9 cellular contexts compared by ENCODE assay signal in the genomic region with DNA sequence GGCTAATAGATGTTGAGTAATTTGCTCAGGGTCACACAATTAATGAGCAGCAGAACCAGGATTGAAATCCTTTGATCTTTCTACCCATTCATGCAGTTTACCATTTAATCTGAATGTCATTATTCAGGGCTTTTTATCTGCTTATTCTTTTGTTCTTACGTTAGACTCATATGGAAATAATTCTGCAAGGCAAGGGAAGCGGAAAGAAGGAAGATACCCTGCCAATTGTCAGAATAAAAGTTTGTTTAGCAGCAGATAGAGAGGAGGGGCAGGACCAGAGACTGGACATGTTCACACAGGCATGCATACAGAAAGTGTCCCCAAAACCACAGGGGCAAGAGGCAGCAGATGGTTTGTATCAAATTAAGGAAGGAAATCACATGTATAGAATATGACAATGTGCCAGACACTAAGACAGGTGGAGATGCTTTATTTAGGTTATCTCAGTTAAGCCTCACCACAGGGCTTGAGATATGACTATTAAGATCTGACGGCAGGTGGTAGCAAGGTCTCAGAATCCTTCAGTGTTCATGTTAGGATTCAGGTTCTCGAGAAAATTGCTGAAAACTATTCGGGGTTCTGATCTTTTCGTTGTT. TPM values are rescaled to one million over a fixed set of nuclear protein-coding genes. Genes with fewer than 3 reads are reported as not detected.
A peak's percentile ranks its signal among the peaks of the same experiment; 100 is the strongest.
DNase-seq lines count a peak whose midpoint lies in the region; ATAC-seq, FAIRE-seq and TF ChIP-seq lines count a peak whose summit lies in the region.
"Had no signal": no experiment of that assay in that cellular context is flagged by ENCODE, and none has a peak within 500 bp of the region (broad histone marks: within the 10 kb centered on the region; RNA-seq: fewer than 3 reads in every experiment).

No MANE protein-coding gene starts in this region.

- H4K20me1 ChIP-seq in SU-DHL-6 (ENCODE audit: low read depth, low read length) = no peaks in the 10 kb centered on the region

- H3F3A ChIP-seq in SU-DHL-6 (ENCODE audit: insufficient read depth) = peaks cover 13% of the 10 kb centered on the region

- H3K4me3 Mint-ChIP-seq in T-helper 2 cell treated with Interferon-gamma antibody and Interleukin-4, amounts not matched to agents 5 μg/mL and 100 μg/mL, for 36 hours = no peak overlapping the region
- H3K4me3 Mint-ChIP-seq: activated naive CD8-positive, alpha-beta T cell treated with anti-CD3 and anti-CD28 coated beads for 36 hours had no signal

- TF ChIP-seq CTCF in SU-DHL-6 (IDR thresholded peaks at IDR 0.05; ENCODE audit: insufficient read depth, low read length, poor library complexity, severe bottlenecking) = no peak

- H3K27me3 Mint-ChIP-seq in T-helper 2 cell treated with Interferon-gamma antibody and Interleukin-4, amounts not matched to agents 5 μg/mL and 100 μg/mL, for 36 hours (ENCODE audit: low read depth) = no peaks in the 10 kb centered on the region
- H3K27me3 Mint-ChIP-seq: activated naive CD8-positive, alpha-beta T cell treated with anti-CD3 and anti-CD28 coated beads for 36 hours had no signal

- H3K4me3 ChIP-seq in SU-DHL-6 (ENCODE audit: insufficient read depth, low read length, poor library complexity, severe bottlenecking) = peak overlapping the region; percentile 20

- H3K9me2 ChIP-seq in SU-DHL-6 (replicated peaks; ENCODE audit: insufficient read depth, low read length) = no peaks in the 10 kb centered on the region

- no peaks in the 10 kb centered on the region for H3K27me3 ChIP-seq in SU-DHL-6 (ENCODE audit: low read length)

- H3K9me3 Mint-ChIP-seq in T-helper 2 cell treated with Interferon-gamma antibody and Interleukin-4, amounts not matched to agents 5 μg/mL and 100 μg/mL, for 36 hours = no peaks in the 10 kb centered on the region

- peak; percentile 76 for FAIRE-seq in GM12891 (lab: Jason Lieb, UNC)

- H3K27ac ChIP-seq in SU-DHL-6 (ENCODE audit: low read depth, low read length) = peak overlapping the region; percentile 90

- peak; percentile 11 for DNase-seq in GM12891 (ENCODE audit: insufficient read length, low spot score)
- no peak for DNase-seq in T-helper 2 cell treated with Interferon-gamma antibody and Interleukin-4, amounts not matched to agents 5 μg/mL and 100 μg/mL, for 36 hours (ENCODE audit: low spot score)
- no peak for DNase-seq in hepatic stellate cell (ENCODE audit: low spot score)
- no peak for DNase-seq in activated CD4-positive, alpha-beta T cell treated with anti-CD3 and anti-CD28 coated beads, Interleukin-2, amount 50 U/mL, for 1 hour
- DNase-seq in RKO (ENCODE audit: low spot score) = no peak
- DNase-seq: activated naive CD8-positive, alpha-beta T cell treated with anti-CD3 and anti-CD28 coated beads for 36 hours had no signal

- H3K27ac Mint-ChIP-seq in T-helper 2 cell treated with Interferon-gamma antibody and Interleukin-4, amounts not matched to agents 5 μg/mL and 100 μg/mL, for 36 hours = no peak overlapping the region
- H3K27ac Mint-ChIP-seq: activated naive CD8-positive, alpha-beta T cell treated with anti-CD3 and anti-CD28 coated beads for 36 hours had no signal

- H3K79me2 ChIP-seq in SU-DHL-6 (ENCODE audit: insufficient read depth, low read length) = no peaks in the 10 kb centered on the region

- no peaks in the 10 kb centered on the region for H3K9me3 ChIP-seq in SU-DHL-6 (ENCODE audit: insufficient read depth, low read length)

- H3K9ac ChIP-seq in SU-DHL-6 (ENCODE audit: low read length) = peak overlapping the region; percentile 47

- peak; percentile 95 for ATAC-seq in GM21360 (IDR thresholded peaks at IDR 0.05; ENCODE audit: unreplicated experiment)
- ATAC-seq in HG03354 (IDR thresholded peaks at IDR 0.05; ENCODE audit: poor library complexity, severe bottlenecking, unreplicated experiment) = peak; percentile 98

- H3K4me2 ChIP-seq in SU-DHL-6 (ENCODE audit: low read depth, low read length, poor library complexity, severe bottlenecking) = peak overlapping the region; percentile 79

- TF ChIP-seq POLR2A in GM12891 (IDR thresholded peaks at IDR 0.05; ENCODE audit: low read depth, low read length) = no peak

- peaks cover 15% of the 10 kb centered on the region; the same call in 1 of the 2 replicates for H3K36me3 ChIP-seq in SU-DHL-6 (ENCODE audit: low read length)

- peaks cover 10% of the 10 kb centered on the region for H3K36me3 Mint-ChIP-seq in T-helper 2 cell treated with Interferon-gamma antibody and Interleukin-4, amounts not matched to agents 5 μg/mL and 100 μg/mL, for 36 hours (ENCODE audit: low read depth)

- H2AFZ ChIP-seq in SU-DHL-6 (ENCODE audit: low read depth, low read length, severe bottlenecking) = no peak overlapping the region

- peaks cover 2% of the 10 kb centered on the region for H3K4me1 Mint-ChIP-seq in T-helper 2 cell treated with Interferon-gamma antibody and Interleukin-4, amounts not matched to agents 5 μg/mL and 100 μg/mL, for 36 hours (ENCODE audit: low read depth)
- H3K4me1 Mint-ChIP-seq: activated naive CD8-positive, alpha-beta T cell treated with anti-CD3 and anti-CD28 coated beads for 36 hours had no signal

TF ChIP-seq in GM12891, 5 proteins besides CTCF, POLR2A, EP300 and RAD21:
- TF ChIP-seq PAX5 (IDR thresholded peaks at IDR 0.05; ENCODE audit: insufficient read depth, low read length, severe bottlenecking) = no peak
- TF ChIP-seq POU2F2 (IDR thresholded peaks at IDR 0.05; ENCODE audit: low read depth, low read length) = peak; percentile 77; the same call in 1 of the 2 replicates

RNA-seq across cellular contexts. Expression of a gene that starts 29.8 kb away (rescaled TPM):
- polyA plus RNA-seq in GM12891 (2012; ENCODE audit: low read depth, missing spikeins) = 4.7 TPM

RNA-seq across cellular contexts. Expression of a gene that starts 46.9 kb away (rescaled TPM):
- 6.7 TPM for polyA plus RNA-seq in GM12891 (2012; ENCODE audit: low read depth, missing spikeins)
